Comparison of ENCODE assay signal across 10 cellular contexts in genomic region chr16:88045820-88046303, GRCh38.
DNase-seq lines count a peak whose midpoint lies in the region; ATAC-seq and TF ChIP-seq lines count a peak whose summit lies in the region.
"Had no signal": no experiment of that assay in that cellular context is flagged by ENCODE, and none has a peak within 500 bp of the region (broad histone marks: within the 10 kb centered on the region; RNA-seq: fewer than 3 reads in every experiment).

No MANE protein-coding gene starts in this region.

- no peak overlapping the region for H4K91ac ChIP-seq in neuronal stem cell (ENCODE audit: low read depth, low read length, poor library complexity)

- no peak overlapping the region for H2BK120ac ChIP-seq in neuronal stem cell (ENCODE audit: low read depth, low read length)

- DNase-seq in neuronal stem cell (ENCODE audit: low spot score) (no peak), adrenal gland (no peak), RPMI8226 (no peak), DMS153 (lab: John Stamatoyannopoulos, UW) (no peak)
- DNase-seq: activated gamma-delta T cell, uterus had no signal

- H2AFZ ChIP-seq in neuronal stem cell (ENCODE audit: low read length) = no peak overlapping the region

- no peak for TF ChIP-seq EP300 in gastroesophageal sphincter (IDR thresholded peaks at IDR 0.05)

- H2BK15ac ChIP-seq in neuronal stem cell (ENCODE audit: low read length) = no peak overlapping the region

- no peak overlapping the region for H3K4me2 ChIP-seq in neuronal stem cell (ENCODE audit: insufficient read depth, low read length, poor library complexity, severe bottlenecking)

- H3K27me3 ChIP-seq in neuronal stem cell (ENCODE audit: control insufficient read depth in 3 of 3, insufficient read depth in 3 of 3, low read depth in 1 of 3, low read length in 3 of 3) (no peaks in the 10 kb centered on the region), adrenal gland (no peaks in the 10 kb centered on the region), gastroesophageal sphincter (no peaks in the 10 kb centered on the region)
- H3K27me3 ChIP-seq: uterus had no signal

- ATAC-seq in GM18867 (IDR thresholded peaks at IDR 0.05; ENCODE audit: unreplicated experiment) = peak; percentile 80
- peak; percentile 77 for ATAC-seq in GM21717 (IDR thresholded peaks at IDR 0.05; ENCODE audit: unreplicated experiment)
- peak; percentile 48 for ATAC-seq in HG03469 (IDR thresholded peaks at IDR 0.05; ENCODE audit: unreplicated experiment)
- no peak for ATAC-seq in gastroesophageal sphincter

- no peak overlapping the region for H2BK5ac ChIP-seq in neuronal stem cell (ENCODE audit: low read length)

- H3K14ac ChIP-seq in neuronal stem cell (ENCODE audit: low read length) = peak overlapping the region; percentile 82

- no peak overlapping the region for H4K8ac ChIP-seq in neuronal stem cell (ENCODE audit: low read depth, low read length)

- TF ChIP-seq POLR2A in adrenal gland (IDR thresholded peaks at IDR 0.05) = no peak
- no peak for TF ChIP-seq POLR2A in gastroesophageal sphincter (IDR thresholded peaks at IDR 0.05)

- H3K18ac ChIP-seq in neuronal stem cell (ENCODE audit: low read length) = no peak overlapping the region

- H3K4ac ChIP-seq in neuronal stem cell (ENCODE audit: low read length) = no peak overlapping the region

- H3K27ac ChIP-seq in neuronal stem cell (replicated peaks; ENCODE audit: low read length) (no peak overlapping the region), adrenal gland (no peak overlapping the region), gastroesophageal sphincter (no peak overlapping the region)
- H3K27ac ChIP-seq: uterus had no signal

- TF ChIP-seq CTCF in adrenal gland (IDR thresholded peaks at IDR 0.05) = no peak
- TF ChIP-seq CTCF in gastroesophageal sphincter (IDR thresholded peaks at IDR 0.05) = no peak

- intact Hi-C loops in adrenal gland (cut with DNase I) = no loop called here

- H3K9me3 ChIP-seq in neuronal stem cell (replicated peaks in 1 of 2; ENCODE audit: control insufficient read depth in 2 of 2, insufficient read depth in 1 of 2, low read depth in 1 of 2, low read length in 2 of 2) (no peaks in the 10 kb centered on the region), adrenal gland (replicated peaks in 1 of 3) (no peaks in the 10 kb centered on the region), gastroesophageal sphincter (no peaks in the 10 kb centered on the region)
- H3K9me3 ChIP-seq: uterus had no signal

- no peak overlapping the region for H3K4me3 ChIP-seq in neuronal stem cell (ENCODE audit: low read length in 2 of 2)
- no peak overlapping the region for H3K4me3 ChIP-seq in adrenal gland
- H3K4me3 ChIP-seq in gastroesophageal sphincter = no peak overlapping the region
- H3K4me3 ChIP-seq: uterus had no signal

- H2BK12ac ChIP-seq in neuronal stem cell (ENCODE audit: low read length) = no peak overlapping the region

- H3K36me3 ChIP-seq in neuronal stem cell (replicated peaks in 1 of 2; ENCODE audit: control insufficient read depth in 2 of 2, insufficient read depth in 2 of 2, low read length in 2 of 2) = peaks cover 3 to 20% of the 10 kb centered on the region in 2 donors
- H3K36me3 ChIP-seq in adrenal gland (replicated peaks in 1 of 2) = peaks cover 0 to 3% of the 10 kb centered on the region in 2 donors
- H3K36me3 ChIP-seq in gastroesophageal sphincter = peaks cover 0 to 44% of the 10 kb centered on the region in 2 donors
- H3K36me3 ChIP-seq: uterus had no signal

- no peak overlapping the region for H3K9ac ChIP-seq in neuronal stem cell (ENCODE audit: low read depth, low read length, poor library complexity)

- peaks cover 0 to 2% of the 10 kb centered on the region in 2 donors for H3K4me1 ChIP-seq in neuronal stem cell (ENCODE audit: control insufficient read depth in 2 of 2, insufficient read depth in 1 of 2, low read depth in 1 of 2, low read length in 2 of 2)
- no peaks in the 10 kb centered on the region for H3K4me1 ChIP-seq in adrenal gland (replicated peaks in 1 of 2)
- no peaks in the 10 kb centered on the region for H3K4me1 ChIP-seq in gastroesophageal sphincter
- H3K4me1 ChIP-seq: uterus had no signal

- H3K23ac ChIP-seq in neuronal stem cell (ENCODE audit: low read depth, low read length, poor library complexity) = no peak overlapping the region

- peaks cover 3% of the 10 kb centered on the region for H3K79me1 ChIP-seq in neuronal stem cell (ENCODE audit: low read depth, low read length)

- H2AK5ac ChIP-seq in neuronal stem cell (ENCODE audit: low read depth, low read length) = no peak overlapping the region

- WGBS in neuronal stem cell (ENCODE audit: extremely low coverage in 2 of 2, insufficient read length in 2 of 2, insufficient replicate concordance in 1 of 2), 2 donors = no CpG with 5 or more reads among the region's 18 CpGs
- WGBS in adrenal gland, 4 donors = 86 to 95% (median 95%) methylated on average over 10 to 18 of the region's 18 CpGs
- WGBS in gastroesophageal sphincter (ENCODE audit: low coverage in 1 of 2), 2 donors = 83% methylated on average over 6 of the region's 18 CpGs; no CpG with 5 or more reads in 1 of the 2 donors
